8 cellular contexts compared by ENCODE assay signal in the genomic region with DNA sequence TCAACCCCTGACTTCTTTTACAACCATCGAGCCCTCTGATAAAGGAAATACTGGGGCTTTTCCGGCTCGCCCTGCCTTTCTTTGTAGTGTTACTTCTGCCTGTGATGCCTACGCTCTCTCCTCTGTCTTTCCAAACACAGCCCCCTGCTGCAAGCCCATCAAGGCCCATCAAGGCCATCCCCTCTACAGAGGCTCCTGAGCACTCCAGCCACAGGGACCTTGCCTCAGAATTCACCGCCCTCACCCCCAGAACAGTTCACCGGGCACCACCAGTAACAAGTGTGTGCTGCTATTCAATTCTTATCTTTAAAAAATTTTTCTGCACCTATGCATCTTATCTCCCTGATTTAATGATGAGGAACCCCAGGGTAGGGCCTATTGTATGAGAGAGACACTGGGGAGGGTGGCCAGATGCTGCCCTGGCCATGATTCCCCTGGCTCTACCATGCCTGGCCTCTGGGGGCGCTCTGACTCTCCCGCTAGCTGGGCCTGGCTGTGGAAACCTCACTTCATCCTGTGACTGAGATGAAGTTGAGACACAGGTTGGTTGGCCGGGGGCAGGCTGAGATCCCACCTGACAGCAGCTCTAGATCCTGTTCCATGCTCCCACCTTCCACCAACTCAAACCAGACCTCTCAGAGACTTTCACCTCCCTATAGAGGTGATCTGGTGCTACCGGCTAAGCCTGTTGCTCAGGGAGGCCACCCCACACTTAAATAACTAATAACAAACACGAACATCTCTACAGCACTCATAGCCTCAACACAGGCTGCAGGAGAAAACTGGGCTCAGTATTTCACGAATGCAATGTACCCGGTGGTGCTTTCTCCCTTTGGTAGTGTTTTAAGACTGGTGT. TPM values are rescaled to one million over a fixed set of nuclear protein-coding genes. Genes with fewer than 3 reads are reported as not detected.
DNase-seq lines count a peak whose midpoint lies in the region; FAIRE-seq and TF ChIP-seq lines count a peak whose summit lies in the region.

No MANE protein-coding gene starts in this region.

- H3K4me1 ChIP-seq in fibroblast of lung (ENCODE audit: control insufficient read depth, extremely low read depth, insufficient read depth, low read length) (no peaks in the 10 kb centered on the region), small intestine (ENCODE audit: control insufficient read depth in 2 of 2, insufficient read depth in 1 of 2, low read depth in 1 of 2, low read length in 1 of 2) (no peaks in the 10 kb centered on the region)

- no peaks in the 10 kb centered on the region for H3K27me3 ChIP-seq in fibroblast of lung (ENCODE audit: control insufficient read depth, insufficient read depth, low read length)
- H3K27me3 ChIP-seq in small intestine (ENCODE audit: control insufficient read depth in 2 of 2, insufficient read depth in 2 of 2, low read length in 2 of 2): no peaks in the 10 kb centered on the region

- H3K4me3 ChIP-seq in fibroblast of lung (replicated peaks in 1 of 4; ENCODE audit: control extremely low read depth in 1 of 4, insufficient read depth in 1 of 4, low read depth in 3 of 4, low read length in 4 of 4) (no peak overlapping the region), small intestine (ENCODE audit: low read depth in 1 of 2, low read length in 2 of 2) (no peak overlapping the region)

- no peak for FAIRE-seq in HTR-8/SVneo (lab: Jason Lieb, UNC)
- no peak for FAIRE-seq in small intestine (lab: Jason Lieb, UNC)

- H3K27ac ChIP-seq in fibroblast of lung (ENCODE audit: insufficient read depth, low read length) (no peak overlapping the region), small intestine (ENCODE audit: low read depth in 1 of 2, low read length in 1 of 2) (no peak overlapping the region)

- no peak overlapping the region for H2AFZ ChIP-seq in fibroblast of lung (ENCODE audit: low read length)

- H3K79me2 ChIP-seq in fibroblast of lung (ENCODE audit: control insufficient read depth, insufficient read depth, low read length): no peaks in the 10 kb centered on the region

- DNase-seq in NCI-H146 (lab: John Stamatoyannopoulos, UW) (peak; percentile 25), NCI-H146 treated with DMSO at 0.1 percent for 48 hours (lab: John Stamatoyannopoulos, UW; ENCODE audit: unreplicated experiment) (no peak), HTR-8/SVneo (ENCODE audit: insufficient read length, low spot score) (peak; percentile 22), fibroblast of lung (ENCODE audit: low read depth in 2 of 2) (no peak), small intestine (peak; percentile 42), cerebellum (ENCODE audit: low spot score) (no peak), NCI-H226 (no peak)
- DNase-seq in activated CD4-positive, alpha-beta T cell treated with anti-CD3 and anti-CD28 coated beads, Interleukin-2, amount 50 U/mL, for 1 hour: peak; percentile 34

- no peaks in the 10 kb centered on the region for H4K20me1 ChIP-seq in fibroblast of lung (ENCODE audit: control insufficient read depth, extremely low read depth, insufficient read depth, low read length)

- H3K36me3 ChIP-seq in fibroblast of lung (ENCODE audit: control insufficient read depth, insufficient read depth, low read length) (no peaks in the 10 kb centered on the region), small intestine (ENCODE audit: control insufficient read depth in 2 of 2, insufficient read depth in 2 of 2, low read length in 2 of 2) (no peaks in the 10 kb centered on the region)

- WGBS in small intestine, 3 donors: 77 to 80% (median 79%) methylated on average over 13 of the region's 13 CpGs

- no peak overlapping the region for H3K9ac ChIP-seq in fibroblast of lung (ENCODE audit: insufficient read depth, low read length)

- peak; percentile 53 to 57 for TF ChIP-seq CTCF in fibroblast of lung (conservative IDR thresholded peaks at IDR 0.05 in 1 of 2, IDR thresholded peaks at IDR 0.05 in 1 of 2; ENCODE audit: low read depth in 1 of 2, low read length in 2 of 2)

- no peak overlapping the region for H3K4me2 ChIP-seq in fibroblast of lung (ENCODE audit: extremely low read depth, insufficient read depth, low read length)

- no peaks in the 10 kb centered on the region for H3K9me3 ChIP-seq in fibroblast of lung (ENCODE audit: control insufficient read depth, insufficient read depth, low read depth, low read length)
- H3K9me3 ChIP-seq in small intestine (ENCODE audit: control insufficient read depth, low read depth): no peaks in the 10 kb centered on the region

RNA-seq across cellular contexts. Expression of a gene that starts 19.2 kb away (rescaled TPM):
- total RNA-seq in fibroblast of lung: not detected in 2 replicates
- not detected in 2 replicates for polyA plus RNA-seq in fibroblast of lung
- not detected in 2 replicates for polyA plus RNA-seq in fibroblast of lung (2012)
- polyA minus RNA-seq in fibroblast of lung (ENCODE audit: low replicate concordance): not detected in 2 replicates
- polyA plus RNA-seq in small intestine: under 1 TPM in 1 of 3 donors, not detected in 2; 0.10 TPM
- 0.82 TPM for total RNA-seq in cerebellum

Comparison
In these comparisons a context has a peak if more than half of its experiments do, and no peak if none do; other contexts are left out.
1. DNase-seq: peak in NCI-H146 (single experiment), HTR-8/SVneo (single experiment), activated CD4-positive, alpha-beta T cell treated with anti-CD3 and anti-CD28 coated beads, Interleukin-2, amount 50 U/mL, for 1 hour (single experiment) and small intestine (single experiment); none in NCI-H146 treated with DMSO at 0.1 percent for 48 hours (single experiment), fibroblast of lung (0 of 2), cerebellum (single experiment) and NCI-H226 (single experiment).